In genomic region chr5:395921-396714, GRCh38 we compare ENCODE assay signal across 13 cellular contexts. TPM values are rescaled to one million over a fixed set of nuclear protein-coding genes. Genes with fewer than 3 reads are reported as not detected.
A peak's percentile ranks its signal among the peaks of the same experiment; 100 is the strongest.
DNase-seq lines count a peak whose midpoint lies in the region; ATAC-seq and TF ChIP-seq lines count a peak whose summit lies in the region.
"Had no signal": no experiment of that assay in that cellular context is flagged by ENCODE, and none has a peak within 500 bp of the region (broad histone marks: within the 10 kb centered on the region; RNA-seq: fewer than 3 reads in every experiment).

No MANE protein-coding gene starts in this region.

- H3K27ac Mint-ChIP-seq in activated T-helper 1 cell treated with anti-CD3 and anti-CD28 coated beads, Interleukin-12 subunit alpha, Interleukin-12 subunit beta, Interleukin-2, Interleukin-4 antibody, amounts not matched to agents 30 ng/mL and 10 ng/mL and 1 ng/mL, durations not matched to agents 14 hours and 24 hours and 36 hours = peak overlapping the region; percentile 23

- H3F3A ChIP-seq in GM23248 (ENCODE audit: insufficient read depth) = peaks cover 26% of the 10 kb centered on the region

- DNase-seq in GM23248 = no peak
- DNase-seq in activated T-helper 1 cell treated with anti-CD3 and anti-CD28 coated beads, Interleukin-12 subunit alpha, Interleukin-12 subunit beta, Interleukin-2, Interleukin-4 antibody, amounts not matched to agents 30 ng/mL and 10 ng/mL and 1 ng/mL, durations not matched to agents 14 hours and 24 hours and 36 hours (ENCODE audit: low spot score) = no peak
- peak in 2 of 3 donors; percentile 15 to 31 for DNase-seq in mucosa of descending colon
- DNase-seq in hepatic stellate cell (ENCODE audit: low spot score) = no peak
- no peak for DNase-seq in cortex of kidney (lab: John Stamatoyannopoulos, UW)
- DNase-seq in uterus = no peak
- DNase-seq in activated CD4-positive, CD25-positive, alpha-beta regulatory T cell (lab: John Stamatoyannopoulos, UW) = no peak
- DNase-seq: activated naive CD4-positive, alpha-beta T cell; stimulated activated naive CD8-positive, alpha-beta T cell treated with anti-CD3 and anti-CD28 coated beads, Interleukin-15, Interleukin-2, amounts not matched to agents 100 U/mL and 50 U/mL, for 24 hours had no signal

- H3K9me2 ChIP-seq in GM23248 (ENCODE audit: insufficient read depth) = no peaks in the 10 kb centered on the region

- H3K4me3 ChIP-seq in ACC112 (ENCODE audit: low read depth, low read length) (no peak overlapping the region), GM23248 (no peak overlapping the region), mucosa of descending colon (no peak overlapping the region), uterus (no peak overlapping the region)
- H3K4me3 ChIP-seq: dorsolateral prefrontal cortex, ovary had no signal

- peak overlapping the region; percentile 81 for H3K9ac ChIP-seq in GM23248

- H3K4me1 ChIP-seq in ACC112 (ENCODE audit: control insufficient read depth, insufficient read depth, low read length, unreplicated experiment) (peaks cover 41% of the 10 kb centered on the region), GM23248 (ENCODE audit: insufficient read depth) (peaks cover 49% of the 10 kb centered on the region), mucosa of descending colon (ENCODE audit: low read depth) (peaks cover 15% of the 10 kb centered on the region), uterus (no peaks in the 10 kb centered on the region)

- H3K4me3 Mint-ChIP-seq in activated T-helper 1 cell treated with anti-CD3 and anti-CD28 coated beads, Interleukin-12 subunit alpha, Interleukin-12 subunit beta, Interleukin-2, Interleukin-4 antibody, amounts not matched to agents 30 ng/mL and 10 ng/mL and 1 ng/mL, durations not matched to agents 14 hours and 24 hours and 36 hours = no peak overlapping the region

- H3K9me3 ChIP-seq in GM23248 (ENCODE audit: low read depth) = no peaks in the 10 kb centered on the region
- no peaks in the 10 kb centered on the region for H3K9me3 ChIP-seq in mucosa of descending colon
- no peaks in the 10 kb centered on the region for H3K9me3 ChIP-seq in uterus
- H3K9me3 ChIP-seq: ovary had no signal

- TF ChIP-seq POLR2A in uterus (IDR thresholded peaks at IDR 0.05) = no peak

- TF ChIP-seq CTCF in mucosa of descending colon (IDR thresholded peaks at IDR 0.05) = no peak
- TF ChIP-seq CTCF in uterus (IDR thresholded peaks at IDR 0.05) = no peak

- peaks cover 7% of the 10 kb centered on the region for H3K36me3 Mint-ChIP-seq in activated T-helper 1 cell treated with anti-CD3 and anti-CD28 coated beads, Interleukin-12 subunit alpha, Interleukin-12 subunit beta, Interleukin-2, Interleukin-4 antibody, amounts not matched to agents 30 ng/mL and 10 ng/mL and 1 ng/mL, durations not matched to agents 14 hours and 24 hours and 36 hours (ENCODE audit: low read depth)

- 85 to 86% methylated on average over 19 to 22 of the region's 22 CpGs for WGBS in GM23248 (ENCODE audit: low coverage in 1 of 2, low lambda C conversion rate in 2 of 2, missing lambda C conversion rate in 2 of 2), 2 experiments

- H3K27ac ChIP-seq in ACC112 (ENCODE audit: low read depth, low read length) (peak overlapping the region; percentile 93), GM23248 (peak overlapping the region; percentile 91), uterus (no peak overlapping the region)
- H3K27ac ChIP-seq: dorsolateral prefrontal cortex, ovary had no signal

- H2AFZ ChIP-seq in ACC112 (ENCODE audit: low read length, unreplicated experiment) = no peak overlapping the region
- no peak overlapping the region for H2AFZ ChIP-seq in GM23248

- H3K4me2 ChIP-seq in GM23248 (ENCODE audit: unreplicated experiment) = peak overlapping the region; percentile 11

- intact Hi-C loops in activated T-helper 1 cell treated with anti-CD3 and anti-CD28 coated beads, Interleukin-12 subunit alpha, Interleukin-12 subunit beta, Interleukin-2, Interleukin-4 antibody, amounts not matched to agents 30 ng/mL and 10 ng/mL and 1 ng/mL, durations not matched to agents 14 hours and 24 hours and 36 hours (cut with micrococcal nuclease) = no loop called here
- intact Hi-C loops in mucosa of descending colon (cut with DNase I, micrococcal nuclease) = no loop called here
- intact Hi-C loops in uterus (cut with DNase I; ENCODE audit: low total_unique reads) = no loop called here

- H3K27me3 Mint-ChIP-seq in activated T-helper 1 cell treated with anti-CD3 and anti-CD28 coated beads, Interleukin-12 subunit alpha, Interleukin-12 subunit beta, Interleukin-2, Interleukin-4 antibody, amounts not matched to agents 30 ng/mL and 10 ng/mL and 1 ng/mL, durations not matched to agents 14 hours and 24 hours and 36 hours (ENCODE audit: insufficient read depth) = no peaks in the 10 kb centered on the region

- no peaks in the 10 kb centered on the region for H3K79me2 ChIP-seq in ACC112 (ENCODE audit: control insufficient read depth, insufficient read depth, low read length, unreplicated experiment)
- peaks cover 11% of the 10 kb centered on the region for H3K79me2 ChIP-seq in GM23248 (ENCODE audit: insufficient read depth)

- H3K36me3 ChIP-seq in ACC112 (ENCODE audit: insufficient read depth, low read length) (no peaks in the 10 kb centered on the region), GM23248 (ENCODE audit: low read depth) (no peaks in the 10 kb centered on the region), mucosa of descending colon (ENCODE audit: low read depth) (no peaks in the 10 kb centered on the region), uterus (no peaks in the 10 kb centered on the region)
- H3K36me3 ChIP-seq: ovary had no signal

- H3K27me3 ChIP-seq in ACC112 (ENCODE audit: insufficient read depth, low read length) = no peaks in the 10 kb centered on the region
- no peaks in the 10 kb centered on the region for H3K27me3 ChIP-seq in GM23248 (replicated peaks; ENCODE audit: insufficient read depth)
- no peaks in the 10 kb centered on the region for H3K27me3 ChIP-seq in uterus
- H3K27me3 ChIP-seq: ovary had no signal

- ATAC-seq in mucosa of descending colon = no peak
- ATAC-seq: activated CD4-positive, CD25-positive, alpha-beta regulatory T cell treated with anti-CD3 and anti-CD28 coated beads, Interleukin-2, amount 50 U/mL, for 24 hours; stimulated activated naive CD8-positive, alpha-beta T cell treated with anti-CD3 and anti-CD28 coated beads, Interleukin-15, Interleukin-2, amounts not matched to agents 100 U/mL and 50 U/mL, for 24 hours had no signal

- H3K4me1 Mint-ChIP-seq in activated T-helper 1 cell treated with anti-CD3 and anti-CD28 coated beads, Interleukin-12 subunit alpha, Interleukin-12 subunit beta, Interleukin-2, Interleukin-4 antibody, amounts not matched to agents 30 ng/mL and 10 ng/mL and 1 ng/mL, durations not matched to agents 14 hours and 24 hours and 36 hours (ENCODE audit: low read depth) = peaks cover 35% of the 10 kb centered on the region

- no peaks in the 10 kb centered on the region for H3K9me3 Mint-ChIP-seq in activated T-helper 1 cell treated with anti-CD3 and anti-CD28 coated beads, Interleukin-12 subunit alpha, Interleukin-12 subunit beta, Interleukin-2, Interleukin-4 antibody, amounts not matched to agents 30 ng/mL and 10 ng/mL and 1 ng/mL, durations not matched to agents 14 hours and 24 hours and 36 hours

- in situ Hi-C loops in GM23248 (cut with MboI) = no loop called here

- H4K20me1 ChIP-seq in GM23248 (ENCODE audit: insufficient read depth) = no peaks in the 10 kb centered on the region

RNA-seq across cellular contexts. Expression of gene EXOC3, which starts 46.9 kb away (rescaled TPM):
- total RNA-seq in GM23248 (2014; rRNA removed; shearing (Covaris generic)) = 32.4 and 39.9 TPM in 2 replicates
- polyA plus RNA-seq in GM23248 (2016; fragmentation: Nextera tagmentation; extraction: Ambion mirVana) = 40.9 and 43.0 TPM in 2 replicates
- total RNA-seq in activated T-helper 1 cell treated with anti-CD3 and anti-CD28 coated beads, Interleukin-12 subunit alpha, Interleukin-12 subunit beta, Interleukin-2, Interleukin-4 antibody, amounts not matched to agents 30 ng/mL and 10 ng/mL and 1 ng/mL, durations not matched to agents 14 hours and 24 hours and 36 hours = 59.6 and 62.0 TPM in 2 replicates
- total RNA-seq in mucosa of descending colon (10 to 100 TPM; 67.0 to 89.1 (median 76.8) TPM), uterus (10 to 100 TPM; 30.6 to 64.4 (median 50.2) TPM)

Comparison
In these comparisons a context has a peak if more than half of its experiments do, and no peak if none do; other contexts are left out.
1. H3K27ac ChIP-seq: peak in ACC112 (single experiment) and GM23248 (single experiment); none in uterus (0 of 2).
2. DNase-seq: peak in mucosa of descending colon (2 of 3); none in GM23248 (single experiment), activated T-helper 1 cell treated with anti-CD3 and anti-CD28 coated beads, Interleukin-12 subunit alpha, Interleukin-12 subunit beta, Interleukin-2, Interleukin-4 antibody, amounts not matched to agents 30 ng/mL and 10 ng/mL and 1 ng/mL, durations not matched to agents 14 hours and 24 hours and 36 hours (single experiment), hepatic stellate cell (single experiment), cortex of kidney (single experiment), uterus (0 of 2) and activated CD4-positive, CD25-positive, alpha-beta regulatory T cell (0 of 4).